11 cellular contexts compared by ENCODE assay signal in genomic region chr17:40535924-40536717, GRCh38. TPM values are rescaled to one million over a fixed set of nuclear protein-coding genes. Genes with fewer than 3 reads are reported as not detected.
DNase-seq lines count a peak whose midpoint lies in the region; ATAC-seq and TF ChIP-seq lines count a peak whose summit lies in the region.
"Had no signal": no experiment of that assay in that cellular context is flagged by ENCODE, and none has a peak within 500 bp of the region (broad histone marks: within the 10 kb centered on the region; RNA-seq: fewer than 3 reads in every experiment).

No MANE protein-coding gene starts in this region.

- ATAC-seq in GM18907 (IDR thresholded peaks at IDR 0.05; ENCODE audit: unreplicated experiment) = no peak
- no peak for ATAC-seq in left lobe of liver
- ATAC-seq in SK-N-SH treated with all-trans-retinoic acid at 6 μM for 48 hours = no peak
- ATAC-seq: activated T-cell treated with anti-CD3 and anti-CD28 coated beads, Interleukin-2, amount 50 U/mL, for 4 hours had no signal

- H3K4me3 ChIP-seq in thyroid gland (replicated peaks in 1 of 3) = no peak overlapping the region

- 25% methylated on average over 12 of the region's 12 CpGs for WGBS in thyroid gland, 2 donors

- no peaks in the 10 kb centered on the region for H3K36me3 ChIP-seq in thyroid gland

- no peaks in the 10 kb centered on the region for H3K27me3 ChIP-seq in thyroid gland

- peak overlapping the region; percentile 73 for H3K27ac Mint-ChIP-seq in activated CD4-positive, alpha-beta T cell treated with anti-CD3 and anti-CD28 coated beads, Interleukin-2, amount 10 ng/mL, durations not matched to agents 24 days and 14 days
- H3K27ac Mint-ChIP-seq in mesothelial cell of epicardium = peak overlapping the region; percentile 87

- peak overlapping the region; percentile 94 to 99 (median 99) for H3K27ac ChIP-seq in thyroid gland

- H3K36me3 Mint-ChIP-seq in activated CD4-positive, alpha-beta T cell treated with anti-CD3 and anti-CD28 coated beads, Interleukin-2, amount 10 ng/mL, durations not matched to agents 24 days and 14 days (ENCODE audit: low read depth) = peaks cover 23% of the 10 kb centered on the region
- no peaks in the 10 kb centered on the region for H3K36me3 Mint-ChIP-seq in mesothelial cell of epicardium

- no peak for DNase-seq in activated CD4-positive, alpha-beta T cell treated with anti-CD3 and anti-CD28 coated beads, Interleukin-2, amount 10 ng/mL, durations not matched to agents 24 days and 14 days
- DNase-seq in activated CD4-positive, alpha-beta T cell treated with anti-CD3 and anti-CD28 coated beads for 48 hours = no peak
- peak; percentile 82 for DNase-seq in dermis blood vessel endothelial cell
- DNase-seq in mesothelial cell of epicardium (ENCODE audit: low spot score in 2 of 2, unreplicated experiment in 2 of 2) = no peak
- peak; percentile 95 for DNase-seq in thyroid gland
- DNase-seq in left lobe of liver (ENCODE audit: low spot score) = no peak
- DNase-seq: ACHN; activated T-cell treated with anti-CD3 and anti-CD28 coated beads, Interleukin-2, amount 50 U/mL, for 4 hours had no signal

- TF ChIP-seq CTCF in mesothelial cell of epicardium (IDR thresholded peaks at IDR 0.05; ENCODE audit: unreplicated experiment) (no peak), thyroid gland (IDR thresholded peaks at IDR 0.05) (no peak)

- TF ChIP-seq POLR2A in thyroid gland (IDR thresholded peaks at IDR 0.05) = peak in 1 of 2 donors; percentile 65

- intact Hi-C loops in activated CD4-positive, alpha-beta T cell treated with anti-CD3 and anti-CD28 coated beads, Interleukin-2, amount 10 ng/mL, durations not matched to agents 24 days and 14 days (cut with micrococcal nuclease) = loop anchor here (10.0 kb wide), 1 partner anchor 231 kb away; the partner anchor contains the start of gene RARA
- intact Hi-C loops in thyroid gland (cut with DNase I) = no loop called here

- H3K9me3 ChIP-seq in thyroid gland = no peaks in the 10 kb centered on the region

- peaks cover 61 to 99% of the 10 kb centered on the region in 2 donors for H3K4me1 ChIP-seq in thyroid gland

- no peaks in the 10 kb centered on the region for H3K9me3 Mint-ChIP-seq in activated CD4-positive, alpha-beta T cell treated with anti-CD3 and anti-CD28 coated beads, Interleukin-2, amount 10 ng/mL, durations not matched to agents 24 days and 14 days
- no peaks in the 10 kb centered on the region for H3K9me3 Mint-ChIP-seq in mesothelial cell of epicardium
- H3K9me3 Mint-ChIP-seq: activated T-cell treated with anti-CD3 and anti-CD28 coated beads, Interleukin-2, amount 50 U/mL, for 4 hours had no signal

- peaks cover 2% of the 10 kb centered on the region for H3K27me3 Mint-ChIP-seq in activated CD4-positive, alpha-beta T cell treated with anti-CD3 and anti-CD28 coated beads, Interleukin-2, amount 10 ng/mL, durations not matched to agents 24 days and 14 days
- no peaks in the 10 kb centered on the region for H3K27me3 Mint-ChIP-seq in mesothelial cell of epicardium (ENCODE audit: low read depth)

- peaks cover 88% of the 10 kb centered on the region for H3K4me1 Mint-ChIP-seq in activated CD4-positive, alpha-beta T cell treated with anti-CD3 and anti-CD28 coated beads, Interleukin-2, amount 10 ng/mL, durations not matched to agents 24 days and 14 days
- peaks cover 70% of the 10 kb centered on the region for H3K4me1 Mint-ChIP-seq in mesothelial cell of epicardium

- peak overlapping the region; percentile 18 for H3K4me3 Mint-ChIP-seq in activated CD4-positive, alpha-beta T cell treated with anti-CD3 and anti-CD28 coated beads, Interleukin-2, amount 10 ng/mL, durations not matched to agents 24 days and 14 days
- no peak overlapping the region for H3K4me3 Mint-ChIP-seq in mesothelial cell of epicardium
- H3K4me3 Mint-ChIP-seq: activated T-cell treated with anti-CD3 and anti-CD28 coated beads, Interleukin-2, amount 50 U/mL, for 4 hours had no signal

TF ChIP-seq in SK-N-SH treated with all-trans-retinoic acid at 6 μM for 48 hours, 23 proteins besides CTCF, POLR2A, EP300 and RAD21:
- TF ChIP-seq RARB (CRISPR knock-in tag; IDR thresholded peaks at IDR 0.05) = no peak
- TF ChIP-seq ZFP3 (CRISPR knock-in tag; IDR thresholded peaks at IDR 0.05) = no peak
- no peak for TF ChIP-seq TOX (CRISPR knock-in tag; IDR thresholded peaks at IDR 0.05; ENCODE audit: borderline replicate concordance)
- TF ChIP-seq ARNTL (CRISPR knock-in tag; IDR thresholded peaks at IDR 0.05; ENCODE audit: borderline replicate concordance, low read depth) = no peak
- no peak for TF ChIP-seq TSHZ2 (CRISPR knock-in tag; IDR thresholded peaks at IDR 0.05)
- no peak for TF ChIP-seq TCF4 (CRISPR knock-in tag; IDR thresholded peaks at IDR 0.05; ENCODE audit: borderline replicate concordance)
- TF ChIP-seq ZNF565 (CRISPR knock-in tag; conservative IDR thresholded peaks at IDR 0.05; ENCODE audit: low read depth) = no peak
- no peak for TF ChIP-seq CSDC2 (CRISPR knock-in tag; IDR thresholded peaks at IDR 0.05)
- no peak for TF ChIP-seq SNAI2 (CRISPR knock-in tag; IDR thresholded peaks at IDR 0.05)
- TF ChIP-seq CSRNP3 (CRISPR knock-in tag; IDR thresholded peaks at IDR 0.05) = no peak

RNA-seq across cellular contexts. Expression of gene CCR7, which starts 29.2 kb away (rescaled TPM):
- total RNA-seq in activated CD4-positive, alpha-beta T cell treated with anti-CD3 and anti-CD28 coated beads, Interleukin-2, amount 10 ng/mL, durations not matched to agents 24 days and 14 days = 217 and 220 TPM in 2 replicates
- total RNA-seq in dermis blood vessel endothelial cell = under 0.01 and 0.33 TPM in 2 replicates
- 0.09 TPM in 1 of 3 replicates, not detected in the others for total RNA-seq in mesothelial cell of epicardium
- total RNA-seq in thyroid gland = 1 to 10 TPM in 1 of 4 donors, under 1 TPM in 2, not detected in 1; 0.27 to 1.6 (median 0.93) TPM
- total RNA-seq in left lobe of liver = 0.75 TPM
- total RNA-seq: RPMI7951 had no signal

RNA-seq across cellular contexts. Expression of gene TNS4, which starts 34.7 kb away (rescaled TPM):
- total RNA-seq in activated CD4-positive, alpha-beta T cell treated with anti-CD3 and anti-CD28 coated beads, Interleukin-2, amount 10 ng/mL, durations not matched to agents 24 days and 14 days = 13.1 and 16.8 TPM in 2 replicates
- total RNA-seq in dermis blood vessel endothelial cell (not detected in 2 replicates), mesothelial cell of epicardium (0.07 TPM in 1 of 3 replicates, not detected in the others), thyroid gland (10 to 100 TPM in 2 of 4 donors, 1 to 10 TPM in 2; 5.4 to 24.7 (median 16.2) TPM), left lobe of liver (0.13 TPM)
- total RNA-seq: RPMI7951 had no signal

Comparison
In these comparisons a context has a peak if more than half of its experiments do, and no peak if none do; other contexts are left out.
1. DNase-seq: peak in dermis blood vessel endothelial cell (single experiment) and thyroid gland (2 of 2); none in activated CD4-positive, alpha-beta T cell treated with anti-CD3 and anti-CD28 coated beads, Interleukin-2, amount 10 ng/mL, durations not matched to agents 24 days and 14 days (single experiment), activated CD4-positive, alpha-beta T cell treated with anti-CD3 and anti-CD28 coated beads for 48 hours (single experiment), mesothelial cell of epicardium (0 of 2) and left lobe of liver (single experiment).
2. RNA of gene CCR7, which starts 29.2 kb away (total RNA-seq): 217 to 220 TPM in activated CD4-positive, alpha-beta T cell treated with anti-CD3 and anti-CD28 coated beads, Interleukin-2, amount 10 ng/mL, durations not matched to agents 24 days and 14 days; 0.27 to 1.6 TPM in thyroid gland, 0.75 TPM in left lobe of liver (single experiment), 0.09 TPM in mesothelial cell of epicardium and under 0.01 to 0.33 TPM in dermis blood vessel endothelial cell; every median in the first group is over 10 times any median in the second.